In the genomic region with DNA sequence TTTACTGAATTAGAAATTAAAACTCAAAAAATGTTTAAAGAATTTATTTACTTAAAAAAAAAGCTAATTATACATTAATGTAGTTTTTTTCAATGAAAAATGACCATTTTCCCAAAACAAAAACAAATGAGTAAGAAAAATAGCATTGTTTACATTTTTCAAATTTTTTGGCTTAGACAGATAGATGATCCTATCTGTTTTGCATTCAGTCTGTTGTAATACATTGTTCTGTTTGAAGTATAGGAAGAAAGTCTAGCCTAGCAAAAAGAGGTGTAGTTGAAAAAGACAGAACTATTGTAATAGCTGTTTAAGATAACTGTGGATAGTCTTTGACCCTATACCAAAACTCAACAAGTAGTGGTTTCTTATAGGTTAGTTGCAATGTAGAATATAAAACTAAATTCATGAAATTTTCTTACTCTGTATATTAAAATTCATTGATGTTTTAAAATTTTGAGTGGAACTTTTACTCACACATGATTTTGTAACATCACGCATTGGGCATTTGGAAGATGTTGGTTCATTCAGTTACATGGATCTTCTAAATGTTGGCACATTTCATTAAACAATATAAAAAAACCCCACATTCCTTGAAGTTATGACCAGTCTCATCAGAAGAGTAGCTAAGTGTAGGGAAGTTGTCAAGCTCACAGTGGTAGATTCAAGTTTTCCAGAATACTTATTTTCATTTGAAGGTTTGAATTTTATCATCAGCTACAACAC, we compare ENCODE assay signal across 16 cellular contexts.
A peak's percentile ranks its signal among the peaks of the same experiment; 100 is the strongest.
DNase-seq lines count a peak whose midpoint lies in the region; TF ChIP-seq lines count a peak whose summit lies in the region.
"Had no signal": no experiment of that assay in that cellular context is flagged by ENCODE, and none has a peak within 500 bp of the region (broad histone marks: within the 10 kb centered on the region; RNA-seq: fewer than 3 reads in every experiment).

No MANE protein-coding gene starts in this region.

- H3K4me3 Mint-ChIP-seq in activated CD4-positive, alpha-beta T cell treated with anti-CD3 and anti-CD28 coated beads, Interleukin-2, amount 10 ng/mL, durations not matched to agents 24 days and 14 days, result no peak overlapping the region

- H3K36me3 ChIP-seq in Karpas-422 (ENCODE audit: insufficient read depth, low read length), result peaks cover 27% of the 10 kb centered on the region
- peaks cover 38% of the 10 kb centered on the region for H3K36me3 ChIP-seq in neutrophil

- H3K79me2 ChIP-seq in Karpas-422 (ENCODE audit: low read length), result peaks cover 88% of the 10 kb centered on the region

- peaks cover 42% of the 10 kb centered on the region for H3K4me1 Mint-ChIP-seq in activated CD4-positive, alpha-beta T cell treated with anti-CD3 and anti-CD28 coated beads, Interleukin-2, amount 10 ng/mL, durations not matched to agents 24 days and 14 days

- H3K9me3 ChIP-seq in Karpas-422 (ENCODE audit: low read length), result no peaks in the 10 kb centered on the region
- no peaks in the 10 kb centered on the region for H3K9me3 ChIP-seq in neutrophil
- H3K9me3 ChIP-seq: lower lobe of right lung had no signal

- H3K9me3 Mint-ChIP-seq in activated CD4-positive, alpha-beta T cell treated with anti-CD3 and anti-CD28 coated beads, Interleukin-2, amount 10 ng/mL, durations not matched to agents 24 days and 14 days, result no peaks in the 10 kb centered on the region

- peak overlapping the region; percentile 32 for H3K27ac Mint-ChIP-seq in activated CD4-positive, alpha-beta T cell treated with anti-CD3 and anti-CD28 coated beads, Interleukin-2, amount 10 ng/mL, durations not matched to agents 24 days and 14 days

- peaks cover 68% of the 10 kb centered on the region for H3K4me1 ChIP-seq in Karpas-422 (ENCODE audit: low read length)
- H3K4me1 ChIP-seq in neutrophil (ENCODE audit: control insufficient read depth in 1 of 2, insufficient read depth in 1 of 2, low read depth in 1 of 2, low read length in 1 of 2), result peaks cover 47 to 51% of the 10 kb centered on the region in 2 experiments

- intact Hi-C loops in activated CD4-positive, alpha-beta T cell treated with anti-CD3 and anti-CD28 coated beads, Interleukin-2, amount 10 ng/mL, durations not matched to agents 24 days and 14 days (cut with micrococcal nuclease), result loop anchor here (5.0 kb wide), 1 partner anchor 67 kb away; no protein-coding TSS in a partner anchor
- intact Hi-C loops in head of caudate nucleus (cut with DNase I), result no loop called here

- no peak overlapping the region for H2AFZ ChIP-seq in Karpas-422 (ENCODE audit: low read length)
- H2AFZ ChIP-seq: PC-9 had no signal

- no peak overlapping the region for H3K9ac ChIP-seq in Karpas-422 (ENCODE audit: low read length)
- H3K9ac ChIP-seq: KMS-11 had no signal

- H3K4me3 ChIP-seq in Karpas-422 (ENCODE audit: low read length), result no peak overlapping the region
- H3K4me3 ChIP-seq in neutrophil (ENCODE audit: low read depth in 1 of 2, low read length in 1 of 2), result peak overlapping the region in 1 of 2 experiments; percentile 7
- H3K4me3 ChIP-seq: lower lobe of right lung, PC-9 had no signal

- H3K4me2 ChIP-seq in Karpas-422 (ENCODE audit: low read depth, low read length, poor library complexity, severe bottlenecking), result peak overlapping the region; percentile 30
- H3K4me2 ChIP-seq: KMS-11, PC-9 had no signal

- H3K27ac ChIP-seq in Karpas-422 (ENCODE audit: low read length), result peak overlapping the region; percentile 80
- H3K27ac ChIP-seq in caudate nucleus (ENCODE audit: low read depth, low read length), result peak overlapping the region; percentile 27
- H3K27ac ChIP-seq in neutrophil, result peak overlapping the region; percentile 76
- H3K27ac ChIP-seq: KMS-11, lower lobe of right lung, PC-9 had no signal

- TF ChIP-seq CTCF in neutrophil (IDR thresholded peaks at IDR 0.05), result no peak

- H4K20me1 ChIP-seq in Karpas-422 (ENCODE audit: insufficient read depth, low read depth, low read length), result no peaks in the 10 kb centered on the region

- H3K27me3 ChIP-seq in Karpas-422 (ENCODE audit: low read length) (no peaks in the 10 kb centered on the region), neutrophil (no peaks in the 10 kb centered on the region)

- H3K9me2 ChIP-seq in Karpas-422 (replicated peaks; ENCODE audit: insufficient read depth, low read length), result no peaks in the 10 kb centered on the region

- DNase-seq in activated CD4-positive, alpha-beta T cell treated with anti-CD3 and anti-CD28 coated beads, Interleukin-2, amount 10 ng/mL, durations not matched to agents 24 days and 14 days, result no peak
- DNase-seq in activated CD4-positive, alpha-beta T cell treated with anti-CD3 and anti-CD28 coated beads for 1 hour, result no peak
- no peak for DNase-seq in Karpas-422
- no peak for DNase-seq in caudate nucleus (lab: John Stamatoyannopoulos, UW)
- DNase-seq in LoVo (ENCODE audit: low spot score), result no peak
- DNase-seq in stimulated activated naive CD4-positive, alpha-beta T cell treated with Interleukin-2 at 50 U/mL for 16 hours (lab: John Stamatoyannopoulos, UW), result no peak
- no peak for DNase-seq in head of caudate nucleus
- DNase-seq: activated CD4-positive, alpha-beta T cell treated with anti-CD3 and anti-CD28 coated beads for 4 hours; lower lobe of right lung; NCI-H1694 treated with DMSO at 0.1 percent for 48 hours; NCI-H524; PC-9; stimulated activated CD4-positive, alpha-beta T cell treated with anti-CD3 and anti-CD28 coated beads, Interleukin-4, amount 100 ng/mL, for 24 hours; T-helper 1 cell had no signal

- no peaks in the 10 kb centered on the region for H3K27me3 Mint-ChIP-seq in activated CD4-positive, alpha-beta T cell treated with anti-CD3 and anti-CD28 coated beads, Interleukin-2, amount 10 ng/mL, durations not matched to agents 24 days and 14 days

- peaks cover 41% of the 10 kb centered on the region for H3K36me3 Mint-ChIP-seq in activated CD4-positive, alpha-beta T cell treated with anti-CD3 and anti-CD28 coated beads, Interleukin-2, amount 10 ng/mL, durations not matched to agents 24 days and 14 days (ENCODE audit: low read depth)

Comparison
In these comparisons a context has a peak if more than half of its experiments do, and no peak if none do; other contexts are left out.
1. H3K27ac ChIP-seq: peak in every context shown above with its lines; median percentile 80 in Karpas-422; 76 in neutrophil; 27 in caudate nucleus.